In genomic region chr3:132569580-132569979, GRCh38 we compare ENCODE assay signal across 22 cellular contexts. TPM values are rescaled to one million over a fixed set of nuclear protein-coding genes. Genes with fewer than 3 reads are reported as not detected.
DNase-seq lines count a peak whose midpoint lies in the region; ATAC-seq and TF ChIP-seq lines count a peak whose summit lies in the region.
"Had no signal": no experiment of that assay in that cellular context is flagged by ENCODE, and none has a peak within 500 bp of the region (broad histone marks: within the 10 kb centered on the region; RNA-seq: fewer than 3 reads in every experiment).

No MANE protein-coding gene starts in this region.

- intact Hi-C loops in activated CD4-positive, alpha-beta T cell treated with anti-CD3 and anti-CD28 coated beads, Interleukin-2, amount 10 ng/mL, durations not matched to agents 24 days and 14 days (cut with micrococcal nuclease), result loop anchor here (1.0 kb wide), 2 partner anchors 19 to 33 kb away; no protein-coding TSS in a partner anchor
- intact Hi-C loops in mammary epithelial cell (cut with micrococcal nuclease), result no loop called here

- H3K4me3 Mint-ChIP-seq in activated CD4-positive, alpha-beta T cell treated with anti-CD3 and anti-CD28 coated beads, Interleukin-2, amount 10 ng/mL, durations not matched to agents 24 days and 14 days, result peak overlapping the region; percentile 3
- no peak overlapping the region for H3K4me3 Mint-ChIP-seq in activated CD4-positive, alpha-beta T cell treated with anti-CD3 and anti-CD28 coated beads, Interleukin-2, amount 10 ng/mL, durations not matched to agents 7 days and 5 days
- no peak overlapping the region for H3K4me3 Mint-ChIP-seq in activated naive CD8-positive, alpha-beta T cell
- H3K4me3 Mint-ChIP-seq: CD4-positive, CD25-positive, alpha-beta regulatory T cell had no signal

- H3K36me3 ChIP-seq in gastroesophageal sphincter, result peaks cover 0 to 26% of the 10 kb centered on the region in 2 donors
- H3K36me3 ChIP-seq in thoracic aorta, result no peaks in the 10 kb centered on the region
- H3K36me3 ChIP-seq in mammary epithelial cell (ENCODE audit: insufficient read depth, low read length), result no peaks in the 10 kb centered on the region
- H3K36me3 ChIP-seq: ovary had no signal

- no TSS peak for BruUV-seq in mammary epithelial cell (replicated peaks; lab: Mats Ljungman, UMichigan)

- peaks cover 42% of the 10 kb centered on the region for H3K36me3 Mint-ChIP-seq in activated CD4-positive, alpha-beta T cell treated with anti-CD3 and anti-CD28 coated beads, Interleukin-2, amount 10 ng/mL, durations not matched to agents 24 days and 14 days (ENCODE audit: low read depth)
- H3K36me3 Mint-ChIP-seq in activated CD4-positive, alpha-beta T cell treated with anti-CD3 and anti-CD28 coated beads, Interleukin-2, amount 10 ng/mL, durations not matched to agents 7 days and 5 days (ENCODE audit: low read depth), result peaks cover 21% of the 10 kb centered on the region
- H3K36me3 Mint-ChIP-seq in activated naive CD8-positive, alpha-beta T cell, result peaks cover 27% of the 10 kb centered on the region

- WGBS in gastroesophageal sphincter (ENCODE audit: low coverage in 1 of 2), 2 donors, result 0 to 17% methylated on average over 1 of the region's 1 CpG
- WGBS in mammary epithelial cell (ENCODE audit: low coverage, missing lambda C conversion rate), result 100% methylated on average over 1 of the region's 1 CpG

- H4K20me1 ChIP-seq in mammary epithelial cell (ENCODE audit: insufficient read depth, low read length), result no peaks in the 10 kb centered on the region

- TF ChIP-seq CTCF in gastroesophageal sphincter (IDR thresholded peaks at IDR 0.05) (no peak), thoracic aorta (IDR thresholded peaks at IDR 0.05) (no peak), mammary epithelial cell (conservative IDR thresholded peaks at IDR 0.05 in 1 of 2, IDR thresholded peaks at IDR 0.05 in 1 of 2; ENCODE audit: extremely low read depth in 1 of 2, insufficient read depth in 1 of 2, low read depth in 1 of 2, low read length in 2 of 2) (no peak)

- CTCF ChIA-PET in activated CD4-positive, alpha-beta T cell treated with anti-CD3 and anti-CD28 coated beads, Interleukin-2, amount 10 ng/mL, durations not matched to agents 7 days and 5 days (lab: Charles Lee), result interaction anchor here (2.1 kb wide), 1 partner anchor 19 kb away, joined by 4 read pairs; no protein-coding TSS in a partner anchor
- CTCF ChIA-PET in mammary epithelial cell (lab: Charles Lee; ENCODE audit: low non-redundant PET), result no interaction called here

- TF ChIP-seq POLR2A in gastroesophageal sphincter (IDR thresholded peaks at IDR 0.05), result no peak

- H3K27ac ChIP-seq in gastroesophageal sphincter (peak overlapping the region in 3 of 4 donors; percentile 32 to 57 (median 49)), thoracic aorta (peak overlapping the region; percentile 81), caudate nucleus (ENCODE audit: low read depth, low read length) (no peak overlapping the region), mammary epithelial cell (ENCODE audit: insufficient read depth, low read depth, low read length) (no peak overlapping the region)
- H3K27ac ChIP-seq: foreskin keratinocyte, ovary, SK-N-MC had no signal

- TF ChIP-seq EP300 in gastroesophageal sphincter (IDR thresholded peaks at IDR 0.05), result no peak

- H3K4me2 ChIP-seq in mammary epithelial cell (ENCODE audit: insufficient read depth, low read depth, low read length), result no peak overlapping the region

- no peak overlapping the region for H3K4me3 ChIP-seq in gastroesophageal sphincter
- peak overlapping the region; percentile 40 for H3K4me3 ChIP-seq in thoracic aorta
- no peak overlapping the region for H3K4me3 ChIP-seq in mammary epithelial cell (replicated peaks in 1 of 3; ENCODE audit: insufficient read depth in 1 of 3, low read depth in 2 of 3, low read length in 3 of 3)
- H3K4me3 ChIP-seq: ovary, SK-N-MC, tibial nerve had no signal

- H3K4me1 ChIP-seq in gastroesophageal sphincter (peaks cover 0 to 19% (median 2%) of the 10 kb centered on the region in 3 donors), thoracic aorta (ENCODE audit: control insufficient read depth in 1 of 2, low read depth in 2 of 2) (peaks cover 18 to 48% of the 10 kb centered on the region in 2 donors), mammary epithelial cell (ENCODE audit: insufficient read depth, low read length) (no peaks in the 10 kb centered on the region)
- H3K4me1 ChIP-seq: foreskin keratinocyte had no signal

- in situ Hi-C loops in mammary epithelial cell (cut with MboI; ENCODE audit: low sequenced_read_pairs in 2 of 2), result no loop called here

- no peaks in the 10 kb centered on the region for H3K27me3 Mint-ChIP-seq in activated CD4-positive, alpha-beta T cell treated with anti-CD3 and anti-CD28 coated beads, Interleukin-2, amount 10 ng/mL, durations not matched to agents 24 days and 14 days
- H3K27me3 Mint-ChIP-seq in activated CD4-positive, alpha-beta T cell treated with anti-CD3 and anti-CD28 coated beads, Interleukin-2, amount 10 ng/mL, durations not matched to agents 7 days and 5 days, result no peaks in the 10 kb centered on the region
- H3K27me3 Mint-ChIP-seq in activated naive CD8-positive, alpha-beta T cell, result no peaks in the 10 kb centered on the region
- H3K27me3 Mint-ChIP-seq: CD4-positive, CD25-positive, alpha-beta regulatory T cell had no signal

- dilution Hi-C loops in mammary epithelial cell (cut with HindIII; ENCODE audit: low sequenced_read_pairs), result no loop called here

- H3K9me3 Mint-ChIP-seq in activated CD4-positive, alpha-beta T cell treated with anti-CD3 and anti-CD28 coated beads, Interleukin-2, amount 10 ng/mL, durations not matched to agents 24 days and 14 days, result no peaks in the 10 kb centered on the region
- H3K9me3 Mint-ChIP-seq in activated CD4-positive, alpha-beta T cell treated with anti-CD3 and anti-CD28 coated beads, Interleukin-2, amount 10 ng/mL, durations not matched to agents 7 days and 5 days, result no peaks in the 10 kb centered on the region
- no peaks in the 10 kb centered on the region for H3K9me3 Mint-ChIP-seq in activated naive CD8-positive, alpha-beta T cell (ENCODE audit: low read depth)

- no peaks in the 10 kb centered on the region for H3K79me2 ChIP-seq in mammary epithelial cell (ENCODE audit: insufficient read depth, low read length)

- no peaks in the 10 kb centered on the region for H3K9me3 ChIP-seq in gastroesophageal sphincter
- no peaks in the 10 kb centered on the region for H3K9me3 ChIP-seq in thoracic aorta
- no peaks in the 10 kb centered on the region for H3K9me3 ChIP-seq in mammary epithelial cell (replicated peaks; ENCODE audit: insufficient read depth, low read length)
- H3K9me3 ChIP-seq: ovary had no signal

- H2AFZ ChIP-seq in mammary epithelial cell (ENCODE audit: low read depth, low read length), result no peak overlapping the region

- no peaks in the 10 kb centered on the region for H3K27me3 ChIP-seq in gastroesophageal sphincter
- no peaks in the 10 kb centered on the region for H3K27me3 ChIP-seq in thoracic aorta (replicated peaks; ENCODE audit: insufficient read depth)
- H3K27me3 ChIP-seq in mammary epithelial cell (ENCODE audit: insufficient read depth, low read length), result no peaks in the 10 kb centered on the region
- H3K27me3 ChIP-seq: foreskin keratinocyte, ovary, tibial nerve had no signal

- H3K4me1 Mint-ChIP-seq in activated CD4-positive, alpha-beta T cell treated with anti-CD3 and anti-CD28 coated beads, Interleukin-2, amount 10 ng/mL, durations not matched to agents 24 days and 14 days, result peaks cover 18% of the 10 kb centered on the region
- H3K4me1 Mint-ChIP-seq in activated CD4-positive, alpha-beta T cell treated with anti-CD3 and anti-CD28 coated beads, Interleukin-2, amount 10 ng/mL, durations not matched to agents 7 days and 5 days, result no peaks in the 10 kb centered on the region
- peaks cover 15% of the 10 kb centered on the region for H3K4me1 Mint-ChIP-seq in activated naive CD8-positive, alpha-beta T cell (ENCODE audit: low read depth)

- POLR2A ChIA-PET in activated CD4-positive, alpha-beta T cell treated with anti-CD3 and anti-CD28 coated beads, Interleukin-2, amount 10 ng/mL, durations not matched to agents 7 days and 5 days (lab: Charles Lee), result no interaction called here

- no peak overlapping the region for H3K9ac ChIP-seq in mammary epithelial cell (ENCODE audit: insufficient read depth, low read length)

- no peak for DNase-seq in activated CD4-positive, alpha-beta T cell treated with anti-CD3 and anti-CD28 coated beads, Interleukin-2, amount 10 ng/mL, durations not matched to agents 24 days and 14 days
- no peak for DNase-seq in activated CD4-positive, alpha-beta T cell treated with anti-CD3 and anti-CD28 coated beads, Interleukin-2, amount 10 ng/mL, durations not matched to agents 7 days and 5 days
- DNase-seq in thoracic aorta (ENCODE audit: low spot score), result no peak
- DNase-seq in caudate nucleus (lab: John Stamatoyannopoulos, UW), result no peak
- no peak for DNase-seq in mammary epithelial cell
- DNase-seq: activated CD4-positive, alpha-beta T cell treated with anti-CD3 and anti-CD28 coated beads for 1 hour; CD4-positive, CD25-positive, alpha-beta regulatory T cell; foreskin keratinocyte; H7; NCI-H1417 treated with DMSO at 0.1 percent for 48 hours; NCI-H2171; NCI-H82; ovary; stimulated activated CD4-positive, alpha-beta T cell treated with anti-CD3 and anti-CD28 coated beads, Interleukin-4, amount 100 ng/mL, for 24 hours had no signal

- H3K27ac Mint-ChIP-seq in activated CD4-positive, alpha-beta T cell treated with anti-CD3 and anti-CD28 coated beads, Interleukin-2, amount 10 ng/mL, durations not matched to agents 24 days and 14 days, result peak overlapping the region; percentile 86
- no peak overlapping the region for H3K27ac Mint-ChIP-seq in activated CD4-positive, alpha-beta T cell treated with anti-CD3 and anti-CD28 coated beads, Interleukin-2, amount 10 ng/mL, durations not matched to agents 7 days and 5 days
- peak overlapping the region; percentile 13 for H3K27ac Mint-ChIP-seq in activated naive CD8-positive, alpha-beta T cell

- ATAC-seq in gastroesophageal sphincter, result peak; percentile 19
- ATAC-seq in thoracic aorta (ENCODE audit: insufficient number of reproducible peaks, low FRiP score, low read depth), result peak; percentile 33
- ATAC-seq in GM21619 (IDR thresholded peaks at IDR 0.05; ENCODE audit: unreplicated experiment), result no peak
- ATAC-seq: foreskin keratinocyte, Panc1 had no signal

RNA-seq across cellular contexts. Expression of gene ACKR4, which starts 27.5 kb away (rescaled TPM):
- total RNA-seq in activated CD4-positive, alpha-beta T cell treated with anti-CD3 and anti-CD28 coated beads, Interleukin-2, amount 10 ng/mL, durations not matched to agents 24 days and 14 days, result 0.26 and 0.58 TPM in 2 replicates
- total RNA-seq in activated CD4-positive, alpha-beta T cell treated with anti-CD3 and anti-CD28 coated beads, Interleukin-2, amount 10 ng/mL, durations not matched to agents 7 days and 5 days, result under 1 TPM in 1 of 2 experiments, not detected in 1; 0.10 TPM
- total RNA-seq in gastroesophageal sphincter, result 1 to 10 TPM in 1 of 4 donors, under 1 TPM in 1, not detected in 2; 0.81 to 3.2 TPM
- total RNA-seq in thoracic aorta, result 10 to 100 TPM in 1 of 2 donors, 1 to 10 TPM in 1; 7.3 to 13.5 TPM
- under 1 TPM in 1 of 2 donors, not detected in 1; 0.17 TPM for total RNA-seq in mammary epithelial cell
- 0.02 TPM for polyA plus RNA-seq in mammary epithelial cell
- polyA minus RNA-seq in mammary epithelial cell, result not detected
- total RNA-seq: cerebellum, H7, myocyte had no signal

Comparison
In these comparisons a context has a peak if more than half of its experiments do, and no peak if none do; other contexts are left out.
1. H3K27ac ChIP-seq: peak in gastroesophageal sphincter (3 of 4) and thoracic aorta (2 of 2); none in caudate nucleus (single experiment) and mammary epithelial cell (single experiment).